Comparison of ENCODE assay signal across 29 cellular contexts in genomic region chr17:83117594-83117993, GRCh38.
"Had no signal": no experiment of that assay in that cellular context is flagged by ENCODE, and none has a peak within 500 bp of the region (broad histone marks: within the 10 kb centered on the region; RNA-seq: fewer than 3 reads in every experiment).

No MANE protein-coding gene starts in this region.

- H3K36me3 Mint-ChIP-seq: activated naive CD4-positive, alpha-beta T cell treated with anti-CD3 and anti-CD28 coated beads, Interleukin-2, amount 50 U/mL, for 24 hours had no signal

- H3K27ac ChIP-seq: breast epithelium, epithelial cell of prostate, esophagus squamous epithelium, heart right ventricle, ovary, right lobe of liver, thoracic aorta had no signal

- ATAC-seq: activated naive CD8-positive, alpha-beta T cell treated with anti-CD3 and anti-CD28 coated beads, Interleukin-2, amount 50 U/mL, for 24 hours; activated T-helper 17 cell treated with anti-CD3 and anti-CD28 coated beads, Interleukin-2, amount 50 U/mL, for 72 hours; heart right ventricle; right lobe of liver had no signal

- H3K4me3 Mint-ChIP-seq: activated CD4-positive, alpha-beta memory T cell treated with anti-CD3 and anti-CD28 coated beads, Interleukin-2, amount 10 ng/mL, durations not matched to agents 7 days and 5 days; activated CD4-positive, alpha-beta T cell treated with anti-CD3 and anti-CD28 coated beads, Interleukin-2, amount 10 ng/mL, durations not matched to agents 24 days and 14 days; activated naive CD4-positive, alpha-beta T cell treated with anti-CD3 and anti-CD28 coated beads, Interleukin-2, amount 50 U/mL, for 24 hours; activated naive CD8-positive, alpha-beta T cell treated with anti-CD3 and anti-CD28 coated beads, Interleukin-2, amount 50 U/mL, for 24 hours; activated T-cell treated with anti-CD3 and anti-CD28 coated beads, Interleukin-2, amount 50 U/mL, for 24 hours; activated T-helper 17 cell treated with anti-CD3 and anti-CD28 coated beads, Interleukin-2, amount 50 U/mL, for 72 hours; dendritic cell treated with granulocyte-macrophage colony-stimulating factor and Interleukin-4, amounts not matched to agents 40 ng/mL and 50 ng/mL, for 4 days; endodermal cell; stimulated activated naive CD8-positive, alpha-beta T cell treated with anti-CD3 and anti-CD28 coated beads, Interleukin-15, Interleukin-2, amounts not matched to agents 100 ng/mL and 50 ng/mL, for 24 hours had no signal

- H3K4me1 ChIP-seq: breast epithelium, right lobe of liver had no signal

- H3K27ac Mint-ChIP-seq: activated CD4-positive, alpha-beta memory T cell treated with anti-CD3 and anti-CD28 coated beads, Interleukin-2, amount 10 ng/mL, durations not matched to agents 7 days and 5 days; activated CD4-positive, alpha-beta T cell treated with anti-CD3 and anti-CD28 coated beads, Interleukin-2, amount 10 ng/mL, durations not matched to agents 24 days and 14 days; activated naive CD4-positive, alpha-beta T cell treated with anti-CD3 and anti-CD28 coated beads, Interleukin-2, amount 50 U/mL, for 24 hours; activated naive CD8-positive, alpha-beta T cell treated with anti-CD3 and anti-CD28 coated beads, Interleukin-2, amount 50 U/mL, for 24 hours; activated T-cell treated with anti-CD3 and anti-CD28 coated beads, Interleukin-2, amount 50 U/mL, for 24 hours; activated T-helper 17 cell treated with anti-CD3 and anti-CD28 coated beads, Interleukin-2, amount 50 U/mL, for 72 hours; endodermal cell; progenitor cell of endocrine pancreas; stimulated activated naive CD8-positive, alpha-beta T cell treated with anti-CD3 and anti-CD28 coated beads, Interleukin-15, Interleukin-2, amounts not matched to agents 100 ng/mL and 50 ng/mL, for 24 hours had no signal

- H3K36me3 ChIP-seq: breast epithelium, esophagus squamous epithelium, heart right ventricle, left ventricle myocardium inferior, ovary, right lobe of liver, thoracic aorta had no signal

- DNase-seq: activated CD4-positive, alpha-beta memory T cell treated with anti-CD3 and anti-CD28 coated beads, Interleukin-2, amount 10 ng/mL, durations not matched to agents 7 days and 5 days; activated CD4-positive, alpha-beta T cell treated with anti-CD3 and anti-CD28 coated beads, Interleukin-2, amount 10 ng/mL, durations not matched to agents 24 days and 14 days; activated CD4-positive, CD25-positive, alpha-beta regulatory T cell treated with anti-CD3 and anti-CD28 coated beads, Interleukin-2, amount 50 U/mL, for 72 hours; activated CD8-positive, alpha-beta memory T cell treated with anti-CD3 and anti-CD28 coated beads, Interleukin-2, amount 50 U/mL, for 48 hours; activated gamma-delta T cell treated with Interleukin-2 at 50 U/mL for 16 hours; activated naive CD8-positive, alpha-beta T cell treated with anti-CD3 and anti-CD28 coated beads, Interleukin-2, amount 50 U/mL, for 24 hours; activated T-cell treated with anti-CD3 and anti-CD28 coated beads, Interleukin-2, amount 50 U/mL, for 24 hours; amygdala; central memory CD4-positive, alpha-beta T cell; endodermal cell; esophagus squamous epithelium; foreskin melanocyte; left ventricle myocardium inferior; mammary epithelial cell; stimulated activated CD4-positive, alpha-beta T cell treated with anti-CD3 and anti-CD28 coated beads, Interleukin-12 subunit alpha, Interleukin-12 subunit beta, amount 100 ng/mL, for 4 hours; stimulated activated CD4-positive, alpha-beta T cell treated with anti-CD3 and anti-CD28 coated beads, Interleukin-4, amount 100 ng/mL, for 1 hour; T-helper 2 cell; trophoblast cell had no signal

- H3K9me3 Mint-ChIP-seq: activated CD4-positive, alpha-beta memory T cell treated with anti-CD3 and anti-CD28 coated beads, Interleukin-2, amount 10 ng/mL, durations not matched to agents 7 days and 5 days; activated CD4-positive, alpha-beta T cell treated with anti-CD3 and anti-CD28 coated beads, Interleukin-2, amount 10 ng/mL, durations not matched to agents 24 days and 14 days; activated naive CD4-positive, alpha-beta T cell treated with anti-CD3 and anti-CD28 coated beads, Interleukin-2, amount 50 U/mL, for 24 hours; activated naive CD8-positive, alpha-beta T cell treated with anti-CD3 and anti-CD28 coated beads, Interleukin-2, amount 50 U/mL, for 24 hours; activated T-cell treated with anti-CD3 and anti-CD28 coated beads, Interleukin-2, amount 50 U/mL, for 24 hours; activated T-helper 17 cell treated with anti-CD3 and anti-CD28 coated beads, Interleukin-2, amount 50 U/mL, for 72 hours; dendritic cell treated with granulocyte-macrophage colony-stimulating factor and Interleukin-4, amounts not matched to agents 40 ng/mL and 50 ng/mL, for 4 days; endodermal cell; stimulated activated naive CD8-positive, alpha-beta T cell treated with anti-CD3 and anti-CD28 coated beads, Interleukin-15, Interleukin-2, amounts not matched to agents 100 ng/mL and 50 ng/mL, for 24 hours had no signal

- H3K4me3 ChIP-seq: breast epithelium, esophagus squamous epithelium, heart right ventricle, left ventricle myocardium inferior, ovary, right lobe of liver, thoracic aorta had no signal

- H3K9me3 ChIP-seq: breast epithelium, esophagus squamous epithelium, heart right ventricle, left ventricle myocardium inferior, ovary, right lobe of liver, thoracic aorta had no signal
